In the genomic region with DNA sequence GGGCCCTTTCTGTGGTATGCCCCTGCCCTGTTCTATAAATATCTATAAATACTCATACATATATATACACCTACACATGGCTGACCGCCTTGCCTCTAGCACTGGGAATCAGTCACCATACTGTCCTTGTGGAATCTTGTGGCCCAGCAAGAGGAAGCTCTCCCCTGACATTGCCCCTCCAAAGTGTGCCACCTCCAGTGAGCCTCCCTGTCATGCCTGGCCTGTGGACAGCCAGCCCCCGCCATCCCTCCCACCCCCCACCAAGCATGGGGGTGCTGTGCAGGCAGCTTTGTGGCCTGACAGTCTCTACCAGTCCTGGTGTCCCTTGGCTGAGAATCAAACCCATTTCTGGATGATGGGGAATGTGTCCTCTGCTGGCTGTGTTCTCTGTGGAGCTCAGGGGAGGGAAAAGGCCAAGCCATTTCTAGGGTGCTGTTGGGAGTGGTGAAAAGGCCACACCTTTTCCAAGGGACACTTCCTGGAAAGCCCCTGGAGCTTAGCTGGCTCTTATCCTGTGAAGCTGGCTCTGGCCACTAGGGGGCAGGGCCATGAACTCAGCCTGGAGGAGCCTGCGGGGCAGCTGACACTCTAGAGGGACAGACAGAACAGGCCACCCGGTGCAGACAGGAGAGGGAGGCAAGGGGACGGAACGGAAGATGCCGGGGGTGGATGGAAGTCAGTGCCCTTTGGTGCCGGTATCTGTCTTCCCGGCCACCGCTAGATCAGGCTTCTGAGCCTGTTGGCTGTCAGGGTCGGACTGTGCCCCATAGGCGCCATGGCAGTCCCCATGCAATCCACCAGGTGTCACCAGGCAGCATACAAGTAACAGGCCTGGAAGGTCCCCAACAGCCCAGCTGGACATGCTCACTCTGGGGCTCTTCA, we compare ENCODE assay signal across 1 cellular context.
A peak's percentile ranks its signal among the peaks of the same experiment; 100 is the strongest.
TF ChIP-seq lines count a peak whose summit lies in the region.
"Not testable (repeated sequence)": the region's sequence is repeated elsewhere in the genome, so short reads cannot be mapped to it uniquely, and the experiment has no call there.

No MANE protein-coding gene starts in this region.

TF ChIP-seq in HepG2, 621 proteins besides CTCF, POLR2A, EP300 and RAD21 (continued from another document):
- TF ChIP-seq, protein P1, sequence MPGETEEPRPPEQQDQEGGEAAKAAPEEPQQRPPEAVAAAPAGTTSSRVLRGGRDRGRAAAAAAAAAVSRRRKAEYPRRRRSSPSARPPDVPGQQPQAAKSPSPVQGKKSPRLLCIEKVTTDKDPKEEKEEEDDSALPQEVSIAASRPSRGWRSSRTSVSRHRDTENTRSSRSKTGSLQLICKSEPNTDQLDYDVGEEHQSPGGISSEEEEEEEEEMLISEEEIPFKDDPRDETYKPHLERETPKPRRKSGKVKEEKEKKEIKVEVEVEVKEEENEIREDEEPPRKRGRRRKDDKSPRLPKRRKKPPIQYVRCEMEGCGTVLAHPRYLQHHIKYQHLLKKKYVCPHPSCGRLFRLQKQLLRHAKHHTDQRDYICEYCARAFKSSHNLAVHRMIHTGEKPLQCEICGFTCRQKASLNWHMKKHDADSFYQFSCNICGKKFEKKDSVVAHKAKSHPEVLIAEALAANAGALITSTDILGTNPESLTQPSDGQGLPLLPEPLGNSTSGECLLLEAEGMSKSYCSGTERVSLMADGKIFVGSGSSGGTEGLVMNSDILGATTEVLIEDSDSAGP (CRISPR knock-in tag; IDR thresholded peaks at IDR 0.05; ENCODE audit: borderline replicate concordance) = peak; percentile 35; the same call in 1 of the 2 replicates
- TF ChIP-seq, protein P2, sequence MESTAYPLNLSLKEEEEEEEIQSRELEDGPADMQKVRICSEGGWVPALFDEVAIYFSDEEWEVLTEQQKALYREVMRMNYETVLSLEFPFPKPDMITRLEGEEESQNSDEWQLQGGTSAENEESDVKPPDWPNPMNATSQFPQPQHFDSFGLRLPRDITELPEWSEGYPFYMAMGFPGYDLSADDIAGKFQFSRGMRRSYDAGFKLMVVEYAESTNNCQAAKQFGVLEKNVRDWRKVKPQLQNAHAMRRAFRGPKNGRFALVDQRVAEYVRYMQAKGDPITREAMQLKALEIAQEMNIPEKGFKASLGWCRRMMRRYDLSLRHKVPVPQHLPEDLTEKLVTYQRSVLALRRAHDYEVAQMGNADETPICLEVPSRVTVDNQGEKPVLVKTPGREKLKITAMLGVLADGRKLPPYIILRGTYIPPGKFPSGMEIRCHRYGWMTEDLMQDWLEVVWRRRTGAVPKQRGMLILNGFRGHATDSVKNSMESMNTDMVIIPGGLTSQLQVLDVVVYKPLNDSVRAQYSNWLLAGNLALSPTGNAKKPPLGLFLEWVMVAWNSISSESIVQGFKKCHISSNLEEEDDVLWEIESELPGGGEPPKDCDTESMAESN (CRISPR knock-in tag; conservative IDR thresholded peaks at IDR 0.05) = 0 out of 2 replicates have a peak, but pooled peaks have one; percentile 29
- TF ChIP-seq SALL1 (CRISPR knock-in tag; IDR thresholded peaks at IDR 0.05) = peak; percentile 39; the same call in 1 of the 2 replicates
- TF ChIP-seq GABPA (IDR thresholded peaks at IDR 0.05; ENCODE audit: low read depth, low read length) = not testable (repeated sequence)
- 0 out of 2 replicates have a peak, but pooled peaks have one; percentile 7 for TF ChIP-seq GABPA (CRISPR knock-in tag; IDR thresholded peaks at IDR 0.05; ENCODE audit: low read depth)
- TF ChIP-seq STAG1 (CRISPR knock-in tag; IDR thresholded peaks at IDR 0.05) = peak; percentile 53
- peak; percentile 16 for TF ChIP-seq HNRNPLL (IDR thresholded peaks at IDR 0.05; ENCODE audit: low read depth, low read length, poor library complexity, severe bottlenecking)
- TF ChIP-seq, protein P3, sequence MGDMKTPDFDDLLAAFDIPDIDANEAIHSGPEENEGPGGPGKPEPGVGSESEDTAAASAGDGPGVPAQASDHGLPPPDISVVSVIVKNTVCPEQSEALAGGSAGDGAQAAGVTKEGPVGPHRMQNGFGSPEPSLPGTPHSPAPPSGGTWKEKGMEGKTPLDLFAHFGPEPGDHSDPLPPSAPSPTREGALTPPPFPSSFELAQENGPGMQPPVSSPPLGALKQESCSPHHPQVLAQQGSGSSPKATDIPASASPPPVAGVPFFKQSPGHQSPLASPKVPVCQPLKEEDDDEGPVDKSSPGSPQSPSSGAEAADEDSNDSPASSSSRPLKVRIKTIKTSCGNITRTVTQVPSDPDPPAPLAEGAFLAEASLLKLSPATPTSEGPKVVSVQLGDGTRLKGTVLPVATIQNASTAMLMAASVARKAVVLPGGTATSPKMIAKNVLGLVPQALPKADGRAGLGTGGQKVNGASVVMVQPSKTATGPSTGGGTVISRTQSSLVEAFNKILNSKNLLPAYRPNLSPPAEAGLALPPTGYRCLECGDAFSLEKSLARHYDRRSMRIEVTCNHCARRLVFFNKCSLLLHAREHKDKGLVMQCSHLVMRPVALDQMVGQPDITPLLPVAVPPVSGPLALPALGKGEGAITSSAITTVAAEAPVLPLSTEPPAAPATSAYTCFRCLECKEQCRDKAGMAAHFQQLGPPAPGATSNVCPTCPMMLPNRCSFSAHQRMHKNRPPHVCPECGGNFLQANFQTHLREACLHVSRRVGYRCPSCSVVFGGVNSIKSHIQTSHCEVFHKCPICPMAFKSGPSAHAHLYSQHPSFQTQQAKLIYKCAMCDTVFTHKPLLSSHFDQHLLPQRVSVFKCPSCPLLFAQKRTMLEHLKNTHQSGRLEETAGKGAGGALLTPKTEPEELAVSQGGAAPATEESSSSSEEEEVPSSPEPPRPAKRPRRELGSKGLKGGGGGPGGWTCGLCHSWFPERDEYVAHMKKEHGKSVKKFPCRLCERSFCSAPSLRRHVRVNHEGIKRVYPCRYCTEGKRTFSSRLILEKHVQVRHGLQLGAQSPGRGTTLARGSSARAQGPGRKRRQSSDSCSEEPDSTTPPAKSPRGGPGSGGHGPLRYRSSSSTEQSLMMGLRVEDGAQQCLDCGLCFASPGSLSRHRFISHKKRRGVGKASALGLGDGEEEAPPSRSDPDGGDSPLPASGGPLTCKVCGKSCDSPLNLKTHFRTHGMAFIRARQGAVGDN (CRISPR knock-in tag; IDR thresholded peaks at IDR 0.05) = peak; percentile 62
- TF ChIP-seq, protein P4, sequence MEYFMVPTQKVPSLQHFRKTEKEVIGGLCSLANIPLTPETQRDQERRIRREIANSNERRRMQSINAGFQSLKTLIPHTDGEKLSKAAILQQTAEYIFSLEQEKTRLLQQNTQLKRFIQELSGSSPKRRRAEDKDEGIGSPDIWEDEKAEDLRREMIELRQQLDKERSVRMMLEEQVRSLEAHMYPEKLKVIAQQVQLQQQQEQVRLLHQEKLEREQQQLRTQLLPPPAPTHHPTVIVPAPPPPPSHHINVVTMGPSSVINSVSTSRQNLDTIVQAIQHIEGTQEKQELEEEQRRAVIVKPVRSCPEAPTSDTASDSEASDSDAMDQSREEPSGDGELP (IDR thresholded peaks at IDR 0.05; ENCODE audit: borderline replicate concordance, low read depth) = peak; percentile 53; the same call in 1 of the 2 replicates
- TF ChIP-seq MEIS1 (CRISPR knock-in tag; IDR thresholded peaks at IDR 0.05; ENCODE audit: borderline replicate concordance) = peak; percentile 42; the same call in 1 of the 2 replicates
- peak; percentile 48; the same call in 1 of the 2 replicates for TF ChIP-seq ZFX (CRISPR knock-in tag; IDR thresholded peaks at IDR 0.05; ENCODE audit: low read depth)
- TF ChIP-seq HOXA5 (CRISPR knock-in tag; IDR thresholded peaks at IDR 0.05) = 0 out of 2 replicates have a peak, but pooled peaks have one; percentile 22
- TF ChIP-seq, protein P5, sequence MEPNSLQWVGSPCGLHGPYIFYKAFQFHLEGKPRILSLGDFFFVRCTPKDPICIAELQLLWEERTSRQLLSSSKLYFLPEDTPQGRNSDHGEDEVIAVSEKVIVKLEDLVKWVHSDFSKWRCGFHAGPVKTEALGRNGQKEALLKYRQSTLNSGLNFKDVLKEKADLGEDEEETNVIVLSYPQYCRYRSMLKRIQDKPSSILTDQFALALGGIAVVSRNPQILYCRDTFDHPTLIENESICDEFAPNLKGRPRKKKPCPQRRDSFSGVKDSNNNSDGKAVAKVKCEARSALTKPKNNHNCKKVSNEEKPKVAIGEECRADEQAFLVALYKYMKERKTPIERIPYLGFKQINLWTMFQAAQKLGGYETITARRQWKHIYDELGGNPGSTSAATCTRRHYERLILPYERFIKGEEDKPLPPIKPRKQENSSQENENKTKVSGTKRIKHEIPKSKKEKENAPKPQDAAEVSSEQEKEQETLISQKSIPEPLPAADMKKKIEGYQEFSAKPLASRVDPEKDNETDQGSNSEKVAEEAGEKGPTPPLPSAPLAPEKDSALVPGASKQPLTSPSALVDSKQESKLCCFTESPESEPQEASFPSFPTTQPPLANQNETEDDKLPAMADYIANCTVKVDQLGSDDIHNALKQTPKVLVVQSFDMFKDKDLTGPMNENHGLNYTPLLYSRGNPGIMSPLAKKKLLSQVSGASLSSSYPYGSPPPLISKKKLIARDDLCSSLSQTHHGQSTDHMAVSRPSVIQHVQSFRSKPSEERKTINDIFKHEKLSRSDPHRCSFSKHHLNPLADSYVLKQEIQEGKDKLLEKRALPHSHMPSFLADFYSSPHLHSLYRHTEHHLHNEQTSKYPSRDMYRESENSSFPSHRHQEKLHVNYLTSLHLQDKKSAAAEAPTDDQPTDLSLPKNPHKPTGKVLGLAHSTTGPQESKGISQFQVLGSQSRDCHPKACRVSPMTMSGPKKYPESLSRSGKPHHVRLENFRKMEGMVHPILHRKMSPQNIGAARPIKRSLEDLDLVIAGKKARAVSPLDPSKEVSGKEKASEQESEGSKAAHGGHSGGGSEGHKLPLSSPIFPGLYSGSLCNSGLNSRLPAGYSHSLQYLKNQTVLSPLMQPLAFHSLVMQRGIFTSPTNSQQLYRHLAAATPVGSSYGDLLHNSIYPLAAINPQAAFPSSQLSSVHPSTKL (CRISPR knock-in tag; IDR thresholded peaks at IDR 0.05) = 0 out of 2 replicates have a peak, but pooled peaks have one; percentile 13
- peak; percentile 60 for TF ChIP-seq YY1 (IDR thresholded peaks at IDR 0.05; ENCODE audit: insufficient read depth, insufficient replicate concordance, low read depth, low read length)
- TF ChIP-seq, protein P6, sequence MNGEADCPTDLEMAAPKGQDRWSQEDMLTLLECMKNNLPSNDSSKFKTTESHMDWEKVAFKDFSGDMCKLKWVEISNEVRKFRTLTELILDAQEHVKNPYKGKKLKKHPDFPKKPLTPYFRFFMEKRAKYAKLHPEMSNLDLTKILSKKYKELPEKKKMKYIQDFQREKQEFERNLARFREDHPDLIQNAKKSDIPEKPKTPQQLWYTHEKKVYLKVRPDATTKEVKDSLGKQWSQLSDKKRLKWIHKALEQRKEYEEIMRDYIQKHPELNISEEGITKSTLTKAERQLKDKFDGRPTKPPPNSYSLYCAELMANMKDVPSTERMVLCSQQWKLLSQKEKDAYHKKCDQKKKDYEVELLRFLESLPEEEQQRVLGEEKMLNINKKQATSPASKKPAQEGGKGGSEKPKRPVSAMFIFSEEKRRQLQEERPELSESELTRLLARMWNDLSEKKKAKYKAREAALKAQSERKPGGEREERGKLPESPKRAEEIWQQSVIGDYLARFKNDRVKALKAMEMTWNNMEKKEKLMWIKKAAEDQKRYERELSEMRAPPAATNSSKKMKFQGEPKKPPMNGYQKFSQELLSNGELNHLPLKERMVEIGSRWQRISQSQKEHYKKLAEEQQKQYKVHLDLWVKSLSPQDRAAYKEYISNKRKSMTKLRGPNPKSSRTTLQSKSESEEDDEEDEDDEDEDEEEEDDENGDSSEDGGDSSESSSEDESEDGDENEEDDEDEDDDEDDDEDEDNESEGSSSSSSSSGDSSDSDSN (CRISPR knock-in tag; IDR thresholded peaks at IDR 0.05) = peak; percentile 26; the same call in 1 of the 2 replicates
- TF ChIP-seq, protein P7, sequence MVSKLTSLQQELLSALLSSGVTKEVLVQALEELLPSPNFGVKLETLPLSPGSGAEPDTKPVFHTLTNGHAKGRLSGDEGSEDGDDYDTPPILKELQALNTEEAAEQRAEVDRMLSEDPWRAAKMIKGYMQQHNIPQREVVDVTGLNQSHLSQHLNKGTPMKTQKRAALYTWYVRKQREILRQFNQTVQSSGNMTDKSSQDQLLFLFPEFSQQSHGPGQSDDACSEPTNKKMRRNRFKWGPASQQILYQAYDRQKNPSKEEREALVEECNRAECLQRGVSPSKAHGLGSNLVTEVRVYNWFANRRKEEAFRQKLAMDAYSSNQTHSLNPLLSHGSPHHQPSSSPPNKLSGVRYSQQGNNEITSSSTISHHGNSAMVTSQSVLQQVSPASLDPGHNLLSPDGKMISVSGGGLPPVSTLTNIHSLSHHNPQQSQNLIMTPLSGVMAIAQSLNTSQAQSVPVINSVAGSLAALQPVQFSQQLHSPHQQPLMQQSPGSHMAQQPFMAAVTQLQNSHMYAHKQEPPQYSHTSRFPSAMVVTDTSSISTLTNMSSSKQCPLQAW (CRISPR knock-in tag; IDR thresholded peaks at IDR 0.05) = 0 out of 2 replicates have a peak, but pooled peaks have one; percentile 38
- 0 out of 2 replicates have a peak, but pooled peaks have one; percentile 46 for TF ChIP-seq SMAD3 (CRISPR knock-in tag; IDR thresholded peaks at IDR 0.05)
- peak; percentile 45; the same call in 1 of the 2 replicates for TF ChIP-seq ELF1 (CRISPR knock-in tag; IDR thresholded peaks at IDR 0.05)
